20 cellular contexts compared by ENCODE assay signal in genomic region chr12:119151445-119151844, GRCh38. TPM values are rescaled to one million over a fixed set of nuclear protein-coding genes. Genes with fewer than 3 reads are reported as not detected.
"Had no signal": no experiment of that assay in that cellular context is flagged by ENCODE, and none has a peak within 500 bp of the region (broad histone marks: within the 10 kb centered on the region; RNA-seq: fewer than 3 reads in every experiment).

No MANE protein-coding gene starts in this region.

- H2AFZ ChIP-seq: parathyroid adenoma had no signal

- ATAC-seq: esophagus mucosa, foreskin keratinocyte, left colon, left ventricle myocardium superior had no signal

- H3K4me3 ChIP-seq: lung, prostate gland, stomach, thoracic aorta, transverse colon had no signal

- H3K36me3 ChIP-seq: prostate gland, stomach, thoracic aorta, transverse colon had no signal

- DNase-seq: effector memory CD4-positive, alpha-beta T cell; foreskin keratinocyte; immature natural killer cell; kidney; left colon; left ventricle myocardium superior; mesendoderm; naive B cell; small intestine; stimulated activated CD4-positive, alpha-beta T cell treated with anti-CD3 and anti-CD28 coated beads, Interleukin-12 subunit alpha, Interleukin-12 subunit beta, amount 100 ng/mL, for 4 hours; stimulated activated naive CD4-positive, alpha-beta T cell; stomach; substantia nigra; transverse colon had no signal

- H3K27me3 ChIP-seq: foreskin keratinocyte, transverse colon had no signal

- H3K9ac ChIP-seq: parathyroid adenoma had no signal

- H3K79me2 ChIP-seq: parathyroid adenoma had no signal

- H3K9me3 ChIP-seq: prostate gland, transverse colon had no signal

- FAIRE-seq: endometrium, kidney, small intestine had no signal

- H3K4me1 ChIP-seq: foreskin keratinocyte, parathyroid adenoma, prostate gland, transverse colon had no signal

- H3K27ac ChIP-seq: foreskin keratinocyte, parathyroid adenoma, prostate gland, stomach, thoracic aorta, transverse colon had no signal

RNA-seq across cellular contexts. Expression of gene HSPB8, which starts 27.3 kb away (rescaled TPM):
- polyA plus RNA-seq: immature natural killer cell had no signal
